In genomic region chr10:110794808-110795207, GRCh38 we compare ENCODE assay signal across 12 cellular contexts.
DNase-seq lines count a peak whose midpoint lies in the region; ATAC-seq, FAIRE-seq and TF ChIP-seq lines count a peak whose summit lies in the region.
"Had no signal": no experiment of that assay in that cellular context is flagged by ENCODE, and none has a peak within 500 bp of the region (broad histone marks: within the 10 kb centered on the region; RNA-seq: fewer than 3 reads in every experiment).

No MANE protein-coding gene starts in this region.

- H3K79me2 ChIP-seq in OCI-LY1 (ENCODE audit: insufficient read depth, low read length): no peaks in the 10 kb centered on the region

- TF ChIP-seq CTCF in OCI-LY1 (IDR thresholded peaks at IDR 0.05; ENCODE audit: low read length) (no peak), heart right ventricle (IDR thresholded peaks at IDR 0.05) (no peak)

- peak overlapping the region; percentile 6; the same call in 1 of the 2 replicates for H2AFZ ChIP-seq in OCI-LY1 (ENCODE audit: low read length)

- H3K9me3 ChIP-seq in OCI-LY1 (ENCODE audit: low read length): no peaks in the 10 kb centered on the region
- H3K9me3 ChIP-seq in heart right ventricle: no peaks in the 10 kb centered on the region
- no peaks in the 10 kb centered on the region for H3K9me3 ChIP-seq in small intestine (ENCODE audit: control insufficient read depth, low read depth)
- H3K9me3 ChIP-seq: prostate gland had no signal

- WGBS in heart right ventricle, 2 donors: 44 to 61% methylated on average over 4 of the region's 4 CpGs
- WGBS in small intestine, 3 donors: 76 to 88% (median 78%) methylated on average over 4 of the region's 4 CpGs

- no peaks in the 10 kb centered on the region; the same call in 1 of the 2 replicates for H3F3A ChIP-seq in OCI-LY1 (ENCODE audit: insufficient read depth, low read length)

- intact Hi-C loops in heart right ventricle (cut with DNase I): loop anchor here in 1 of 10 donors (5.0 kb wide), 1 partner anchor 48 kb away; no protein-coding TSS in a partner anchor
- intact Hi-C loops in posterior cingulate gyrus (cut with DNase I): no loop called here

- H3K36me3 ChIP-seq in OCI-LY1 (ENCODE audit: insufficient read depth, low read length) (no peaks in the 10 kb centered on the region), heart right ventricle (peaks cover 0 to 40% (median 4%) of the 10 kb centered on the region in 9 donors), small intestine (ENCODE audit: control insufficient read depth in 2 of 2, insufficient read depth in 2 of 2, low read length in 2 of 2) (peaks cover 0 to 2% of the 10 kb centered on the region in 2 donors)
- H3K36me3 ChIP-seq: prostate gland had no signal

- peak; percentile 88 for DNase-seq in NCI-H1092 (lab: John Stamatoyannopoulos, UW)
- peak; percentile 43 to 74 for DNase-seq in heart right ventricle
- peak in 9 of 10 donors; percentile 21 to 91 (median 41) for DNase-seq in posterior cingulate gyrus
- no peak for DNase-seq in kidney glomerular epithelial cell (lab: John Stamatoyannopoulos, UW)
- no peak for DNase-seq in small intestine
- DNase-seq in NAMALWA (ENCODE audit: low spot score): no peak
- DNase-seq: activated effector memory CD4-positive, alpha-beta T cell treated with Interleukin-2 at 50 U/mL for 16 hours; CD8-positive, alpha-beta memory T cell; KG1 had no signal

- H3K4me2 ChIP-seq in OCI-LY1 (ENCODE audit: low read length): peak overlapping the region; percentile 48; the same call in 1 of the 2 replicates

- H3K27me3 ChIP-seq in OCI-LY1 (ENCODE audit: insufficient read depth, low read length) (no peaks in the 10 kb centered on the region), heart right ventricle (no peaks in the 10 kb centered on the region), small intestine (ENCODE audit: control insufficient read depth in 2 of 2, insufficient read depth in 2 of 2, low read length in 2 of 2) (no peaks in the 10 kb centered on the region)

- H3K4me3 ChIP-seq in OCI-LY1 (ENCODE audit: low read depth, low read length, poor library complexity, severe bottlenecking) (no peak overlapping the region), heart right ventricle (no peak overlapping the region), small intestine (ENCODE audit: low read depth in 1 of 2, low read length in 2 of 2) (no peak overlapping the region)
- H3K4me3 ChIP-seq: prostate gland had no signal

- H3K4me1 ChIP-seq in OCI-LY1 (ENCODE audit: insufficient read depth, low read length, severe bottlenecking) (peaks cover 61% of the 10 kb centered on the region), heart right ventricle (peaks cover 8 to 76% (median 33%) of the 10 kb centered on the region in 9 donors), small intestine (ENCODE audit: control insufficient read depth in 2 of 2, insufficient read depth in 1 of 2, low read depth in 1 of 2, low read length in 1 of 2) (peaks cover 0 to 2% of the 10 kb centered on the region in 2 donors)
- H3K4me1 ChIP-seq: prostate gland had no signal

- H3K27ac ChIP-seq in OCI-LY1 (ENCODE audit: low read depth, low read length, poor library complexity, severe bottlenecking): peak overlapping the region; percentile 86
- peak overlapping the region in 9 of 10 donors; percentile 17 to 76 (median 70) for H3K27ac ChIP-seq in heart right ventricle
- no peak overlapping the region for H3K27ac ChIP-seq in small intestine (ENCODE audit: low read depth in 1 of 2, low read length in 1 of 2)

- ATAC-seq in heart right ventricle: peak; percentile 87 to 96 (median 94)
- no peak for ATAC-seq in GM19455 (IDR thresholded peaks at IDR 0.05; ENCODE audit: unreplicated experiment)

- no peak for FAIRE-seq in small intestine (lab: Jason Lieb, UNC)

- H3K9ac ChIP-seq in OCI-LY1 (ENCODE audit: low read length): peak overlapping the region; percentile 40; the same call in 1 of the 2 replicates

- H4K20me1 ChIP-seq in OCI-LY1 (ENCODE audit: insufficient read depth, low read length): no peaks in the 10 kb centered on the region

- no peaks in the 10 kb centered on the region for H3K9me2 ChIP-seq in OCI-LY1 (ENCODE audit: low read depth, low read length)

Comparison
In these comparisons a context has a peak if more than half of its experiments do, and no peak if none do; other contexts are left out.
1. DNase-seq: peak in NCI-H1092 (single experiment), heart right ventricle (2 of 2) and posterior cingulate gyrus (9 of 10); none in kidney glomerular epithelial cell (single experiment), small intestine (single experiment) and NAMALWA (single experiment).
2. H3K27ac ChIP-seq: peak in OCI-LY1 (single experiment) and heart right ventricle (9 of 10); none in small intestine (0 of 2).